Comparison of ENCODE assay signal across 28 cellular contexts in the genomic region with DNA sequence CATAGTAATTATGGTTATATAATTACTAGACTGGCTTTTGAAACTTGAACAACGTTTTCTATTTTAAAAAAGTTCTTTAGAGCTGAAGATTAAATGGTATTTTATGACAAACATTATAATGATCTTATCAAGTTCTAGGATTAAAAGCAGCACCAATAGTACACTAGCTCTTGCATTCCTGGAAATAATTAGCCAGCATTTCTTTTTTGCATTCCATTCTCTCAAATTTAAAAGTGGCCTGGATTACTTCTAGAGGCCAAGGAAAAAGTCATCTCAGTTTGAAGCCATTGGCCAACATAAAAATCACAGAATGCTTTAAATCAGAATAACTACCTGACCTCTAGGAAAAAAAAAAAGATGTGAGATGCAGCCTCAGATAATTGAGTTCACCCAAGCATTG.
"Had no signal": no experiment of that assay in that cellular context is flagged by ENCODE, and none has a peak within 500 bp of the region (broad histone marks: within the 10 kb centered on the region; RNA-seq: fewer than 3 reads in every experiment).

No MANE protein-coding gene starts in this region.

- DNase-seq: activated CD4-positive, alpha-beta memory T cell treated with anti-CD3 and anti-CD28 coated beads for 36 hours; activated CD4-positive, alpha-beta T cell treated with anti-CD3 and anti-CD28 coated beads, Interleukin-2, amount 10 ng/mL, durations not matched to agents 24 days and 14 days; activated CD4-positive, CD25-positive, alpha-beta regulatory T cell treated with anti-CD3 and anti-CD28 coated beads, Interleukin-2, amount 50 U/mL, for 72 hours; activated CD8-positive, alpha-beta memory T cell treated with anti-CD3 and anti-CD28 coated beads, Interleukin-2, amount 50 U/mL, for 4 hours; activated effector memory CD4-positive, alpha-beta T cell treated with anti-CD3 and anti-CD28 coated beads, Interleukin-2, amount 50 U/mL, for 16 hours; activated naive CD4-positive, alpha-beta T cell treated with anti-CD3 and anti-CD28 coated beads for 36 hours; activated naive CD8-positive, alpha-beta T cell treated with anti-CD3 and anti-CD28 coated beads for 36 hours; activated T-cell treated with anti-CD3 and anti-CD28 coated beads, Interleukin-2, amount 50 U/mL, for 1 hour; brain microvascular endothelial cell; dorsolateral prefrontal cortex; effector memory CD4-positive, alpha-beta T cell; erythroblast; head of caudate nucleus; hippocampal formation; left ventricle myocardium superior; naive B cell; nucleus accumbens; pancreas; stimulated activated CD4-positive, alpha-beta T cell treated with anti-CD3 and anti-CD28 coated beads, Interleukin-1b, Interleukin-23, amount 100 ng/mL, for 48 hours; stimulated activated CD4-positive, alpha-beta T cell treated with anti-CD3 and anti-CD28 coated beads, Interleukin-4, amount 100 ng/mL, for 4 hours; stimulated activated naive B cell treated with anti-CD40 and anti-IgM and Interleukin-4, amounts not matched to agents 10 μg/mL and 1 μg/mL and 100 μg/mL, for 72 hours; stomach; T-helper 2 cell; thyroid gland; upper lobe of left lung had no signal

- H3K4me1 Mint-ChIP-seq: activated CD4-positive, alpha-beta T cell treated with anti-CD3 and anti-CD28 coated beads, Interleukin-2, amount 10 ng/mL, durations not matched to agents 24 days and 14 days; activated naive CD8-positive, alpha-beta T cell treated with anti-CD3 and anti-CD28 coated beads for 36 hours; naive B cell; neural crest cell; stimulated activated naive B cell treated with anti-CD40 and anti-IgM and Interleukin-4, amounts not matched to agents 10 μg/mL and 1 μg/mL and 100 μg/mL, for 72 hours had no signal

- H3K4me3 Mint-ChIP-seq: activated CD4-positive, alpha-beta memory T cell treated with anti-CD3 and anti-CD28 coated beads for 36 hours; activated CD4-positive, alpha-beta T cell treated with anti-CD3 and anti-CD28 coated beads, Interleukin-2, amount 10 ng/mL, durations not matched to agents 24 days and 14 days; activated naive CD4-positive, alpha-beta T cell treated with anti-CD3 and anti-CD28 coated beads for 36 hours; activated naive CD8-positive, alpha-beta T cell treated with anti-CD3 and anti-CD28 coated beads for 36 hours; activated T-helper 1 cell treated with anti-CD3 and anti-CD28 coated beads, Interleukin-12 subunit alpha, Interleukin-12 subunit beta, Interleukin-2, Interleukin-4 antibody, amounts not matched to agents 30 ng/mL and 10 ng/mL and 1 ng/mL, durations not matched to agents 14 hours and 24 hours and 36 hours; naive B cell; neural crest cell; stimulated activated naive B cell treated with anti-CD40 and anti-IgM and Interleukin-4, amounts not matched to agents 10 μg/mL and 1 μg/mL and 100 μg/mL, for 72 hours had no signal

- ATAC-seq: gastroesophageal sphincter; left ventricle myocardium superior; stimulated activated naive B cell treated with anti-CD40 and anti-IgM and Interleukin-4, amounts not matched to agents 10 μg/mL and 1 μg/mL and 100 μg/mL, for 72 hours had no signal

- H3K36me3 Mint-ChIP-seq: activated CD4-positive, alpha-beta memory T cell treated with anti-CD3 and anti-CD28 coated beads for 36 hours; activated naive CD8-positive, alpha-beta T cell treated with anti-CD3 and anti-CD28 coated beads for 36 hours; naive B cell; stimulated activated naive B cell treated with anti-CD40 and anti-IgM and Interleukin-4, amounts not matched to agents 10 μg/mL and 1 μg/mL and 100 μg/mL, for 72 hours had no signal

- H3K27me3 Mint-ChIP-seq: activated CD4-positive, alpha-beta memory T cell treated with anti-CD3 and anti-CD28 coated beads for 36 hours; activated CD4-positive, alpha-beta T cell treated with anti-CD3 and anti-CD28 coated beads, Interleukin-2, amount 10 ng/mL, durations not matched to agents 24 days and 14 days; activated naive CD8-positive, alpha-beta T cell treated with anti-CD3 and anti-CD28 coated beads for 36 hours; naive B cell; stimulated activated naive B cell treated with anti-CD40 and anti-IgM and Interleukin-4, amounts not matched to agents 10 μg/mL and 1 μg/mL and 100 μg/mL, for 72 hours had no signal

- H3K9me3 Mint-ChIP-seq: activated naive CD8-positive, alpha-beta T cell treated with anti-CD3 and anti-CD28 coated beads for 36 hours; neural crest cell had no signal

- H3K27ac Mint-ChIP-seq: activated CD4-positive, alpha-beta memory T cell treated with anti-CD3 and anti-CD28 coated beads for 36 hours; activated CD4-positive, alpha-beta T cell treated with anti-CD3 and anti-CD28 coated beads, Interleukin-2, amount 10 ng/mL, durations not matched to agents 24 days and 14 days; activated naive CD4-positive, alpha-beta T cell treated with anti-CD3 and anti-CD28 coated beads for 36 hours; activated naive CD8-positive, alpha-beta T cell treated with anti-CD3 and anti-CD28 coated beads for 36 hours; activated T-helper 1 cell treated with anti-CD3 and anti-CD28 coated beads, Interleukin-12 subunit alpha, Interleukin-12 subunit beta, Interleukin-2, Interleukin-4 antibody, amounts not matched to agents 30 ng/mL and 10 ng/mL and 1 ng/mL, durations not matched to agents 14 hours and 24 hours and 36 hours; naive B cell; stimulated activated naive B cell treated with anti-CD40 and anti-IgM and Interleukin-4, amounts not matched to agents 10 μg/mL and 1 μg/mL and 100 μg/mL, for 72 hours had no signal
